10 cellular contexts compared by ENCODE assay signal in the genomic region with DNA sequence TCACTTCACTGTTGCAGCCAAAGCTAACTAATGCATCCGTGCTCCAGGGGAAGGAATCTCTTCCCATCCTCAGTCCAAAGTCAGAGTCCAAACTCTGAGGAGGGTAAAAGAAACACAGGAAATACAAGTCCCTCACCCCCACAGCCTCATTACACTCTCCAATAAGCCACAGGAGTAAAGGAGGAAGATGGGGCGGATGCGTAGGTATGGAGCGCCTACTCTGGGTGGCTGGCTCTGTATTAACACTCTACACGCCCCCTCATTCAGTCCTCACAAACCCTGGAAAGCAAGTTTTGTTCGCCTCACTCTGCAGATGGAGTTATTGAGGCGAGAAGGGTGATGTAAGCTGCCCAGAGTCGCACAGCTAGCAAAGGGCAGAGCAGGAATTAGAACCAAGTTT.
DNase-seq lines count a peak whose midpoint lies in the region; ATAC-seq and TF ChIP-seq lines count a peak whose summit lies in the region.
"Had no signal": no experiment of that assay in that cellular context is flagged by ENCODE, and none has a peak within 500 bp of the region (broad histone marks: within the 10 kb centered on the region; RNA-seq: fewer than 3 reads in every experiment).

No MANE protein-coding gene starts in this region.

- H3K4me1 Mint-ChIP-seq in stimulated activated naive B cell treated with anti-CD40 and anti-IgM and Interleukin-4, amounts not matched to agents 10 μg/mL and 1 μg/mL and 100 μg/mL, for 72 hours = peaks cover 29 to 41% of the 10 kb centered on the region in 2 donors
- H3K4me1 Mint-ChIP-seq in activated naive CD8-positive, alpha-beta T cell treated with anti-CD3 and anti-CD28 coated beads, Interleukin-2, amount 50 U/mL, for 24 hours = peaks cover 5% of the 10 kb centered on the region

- peaks cover 7 to 12% of the 10 kb centered on the region in 2 donors for H3K36me3 Mint-ChIP-seq in stimulated activated naive B cell treated with anti-CD40 and anti-IgM and Interleukin-4, amounts not matched to agents 10 μg/mL and 1 μg/mL and 100 μg/mL, for 72 hours
- peaks cover 13% of the 10 kb centered on the region for H3K36me3 Mint-ChIP-seq in activated naive CD8-positive, alpha-beta T cell treated with anti-CD3 and anti-CD28 coated beads, Interleukin-2, amount 50 U/mL, for 24 hours (ENCODE audit: low read depth)

- H3K27me3 Mint-ChIP-seq in stimulated activated naive B cell treated with anti-CD40 and anti-IgM and Interleukin-4, amounts not matched to agents 10 μg/mL and 1 μg/mL and 100 μg/mL, for 72 hours = no peaks in the 10 kb centered on the region
- H3K27me3 Mint-ChIP-seq in activated naive CD8-positive, alpha-beta T cell treated with anti-CD3 and anti-CD28 coated beads, Interleukin-2, amount 50 U/mL, for 24 hours = no peaks in the 10 kb centered on the region

- no peak overlapping the region for H3K4me3 ChIP-seq in fibroblast of mammary gland (ENCODE audit: control insufficient read depth, low read depth, low read length)
- H3K4me3 ChIP-seq: ovary had no signal

- peaks cover 0 to 2% of the 10 kb centered on the region in 2 donors for H3K9me3 Mint-ChIP-seq in stimulated activated naive B cell treated with anti-CD40 and anti-IgM and Interleukin-4, amounts not matched to agents 10 μg/mL and 1 μg/mL and 100 μg/mL, for 72 hours
- peaks cover 6% of the 10 kb centered on the region for H3K9me3 Mint-ChIP-seq in activated naive CD8-positive, alpha-beta T cell treated with anti-CD3 and anti-CD28 coated beads, Interleukin-2, amount 50 U/mL, for 24 hours

- DNase-seq in DMS 273 (lab: John Stamatoyannopoulos, UW; ENCODE audit: unreplicated experiment) = peak; percentile 49
- DNase-seq in DMS 273 treated with DMSO at 0.1 percent for 48 hours (lab: John Stamatoyannopoulos, UW) = no peak
- peak; percentile 43 for DNase-seq in fibroblast of mammary gland (ENCODE audit: low read depth)
- DNase-seq in stimulated activated naive B cell treated with anti-CD40 and anti-IgM and Interleukin-4, amounts not matched to agents 10 μg/mL and 1 μg/mL and 100 μg/mL, for 72 hours = peak; percentile 39
- DNase-seq in activated naive CD8-positive, alpha-beta T cell treated with anti-CD3 and anti-CD28 coated beads, Interleukin-2, amount 50 U/mL, for 24 hours = no peak
- DNase-seq in COR-L47 (lab: John Stamatoyannopoulos, UW) = no peak
- DNase-seq: activated T-cell treated with anti-CD3 and anti-CD28 coated beads, Interleukin-2, amount 50 U/mL, for 1 hour; ovary had no signal

- TF ChIP-seq CTCF in fibroblast of mammary gland (conservative IDR thresholded peaks at IDR 0.05; ENCODE audit: control insufficient read depth, insufficient read depth, low read depth, low read length) = no peak

- H3K4me3 Mint-ChIP-seq in stimulated activated naive B cell treated with anti-CD40 and anti-IgM and Interleukin-4, amounts not matched to agents 10 μg/mL and 1 μg/mL and 100 μg/mL, for 72 hours = peak overlapping the region in 1 of 2 donors; percentile 20
- H3K4me3 Mint-ChIP-seq in activated naive CD8-positive, alpha-beta T cell treated with anti-CD3 and anti-CD28 coated beads, Interleukin-2, amount 50 U/mL, for 24 hours = no peak overlapping the region

- ATAC-seq in HG03439 (IDR thresholded peaks at IDR 0.05; ENCODE audit: unreplicated experiment) = peak; percentile 62
- peak; percentile 83 to 87 for ATAC-seq in stimulated activated naive B cell treated with anti-CD40 and anti-IgM and Interleukin-4, amounts not matched to agents 10 μg/mL and 1 μg/mL and 100 μg/mL, for 72 hours (replicated peaks)
- no peak for ATAC-seq in activated naive CD8-positive, alpha-beta T cell treated with anti-CD3 and anti-CD28 coated beads, Interleukin-2, amount 50 U/mL, for 24 hours
- no peak for ATAC-seq in GM19324 (IDR thresholded peaks at IDR 0.05; ENCODE audit: low FRiP score, unreplicated experiment)

- H3K27ac Mint-ChIP-seq in stimulated activated naive B cell treated with anti-CD40 and anti-IgM and Interleukin-4, amounts not matched to agents 10 μg/mL and 1 μg/mL and 100 μg/mL, for 72 hours = peak overlapping the region; percentile 84
- no peak overlapping the region for H3K27ac Mint-ChIP-seq in activated naive CD8-positive, alpha-beta T cell treated with anti-CD3 and anti-CD28 coated beads, Interleukin-2, amount 50 U/mL, for 24 hours

Comparison
In these comparisons a context has a peak if more than half of its experiments do, and no peak if none do; other contexts are left out.
1. DNase-seq: peak in DMS 273 (single experiment), fibroblast of mammary gland (single experiment) and stimulated activated naive B cell treated with anti-CD40 and anti-IgM and Interleukin-4, amounts not matched to agents 10 μg/mL and 1 μg/mL and 100 μg/mL, for 72 hours (single experiment); none in DMS 273 treated with DMSO at 0.1 percent for 48 hours (single experiment), activated naive CD8-positive, alpha-beta T cell treated with anti-CD3 and anti-CD28 coated beads, Interleukin-2, amount 50 U/mL, for 24 hours (single experiment) and COR-L47 (single experiment).
2. ATAC-seq: peak in HG03439 (single experiment) and stimulated activated naive B cell treated with anti-CD40 and anti-IgM and Interleukin-4, amounts not matched to agents 10 μg/mL and 1 μg/mL and 100 μg/mL, for 72 hours (2 of 2); none in activated naive CD8-positive, alpha-beta T cell treated with anti-CD3 and anti-CD28 coated beads, Interleukin-2, amount 50 U/mL, for 24 hours (single experiment) and GM19324 (single experiment).